ENCODE assay signal across 1 cellular context in the genomic region with DNA sequence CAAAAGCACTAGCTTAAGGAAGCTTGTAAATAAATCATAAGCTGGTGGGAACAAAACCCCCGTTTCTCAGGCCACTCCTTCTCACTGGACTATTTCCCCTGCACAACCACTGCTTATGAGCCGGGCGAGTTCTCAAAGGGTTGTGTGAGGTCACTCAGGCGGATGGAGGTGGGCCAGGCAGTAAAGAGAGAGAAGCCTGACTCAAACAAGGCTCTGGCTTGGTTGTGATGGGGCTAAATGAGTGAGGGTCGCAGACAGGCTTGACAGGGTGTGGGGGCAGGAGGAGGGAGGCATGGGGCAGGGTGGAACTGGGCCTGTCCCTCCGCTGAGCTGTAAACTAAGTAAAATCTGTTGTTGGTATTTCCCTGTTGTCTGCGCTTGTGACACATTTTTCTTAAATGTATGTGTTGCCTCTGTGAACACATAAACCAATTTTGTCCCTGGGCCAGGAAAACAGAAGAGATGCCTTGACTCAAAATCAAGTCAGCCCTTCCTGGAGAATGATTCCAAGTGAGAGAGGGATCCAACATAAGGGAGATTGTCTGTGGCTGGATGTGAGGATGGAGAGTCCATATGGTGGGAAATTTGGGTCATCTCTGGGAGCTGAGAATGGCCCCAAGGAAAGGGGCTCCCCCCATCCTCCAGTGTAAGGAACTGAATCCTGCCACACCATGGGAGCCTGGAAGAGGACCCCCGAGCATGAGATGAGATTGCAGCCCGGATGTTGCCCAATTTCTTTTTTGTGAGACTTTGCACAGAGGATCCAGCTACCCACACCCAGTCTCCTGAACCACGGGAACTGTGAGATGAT.
TF ChIP-seq lines count a peak whose summit lies in the region.

No MANE protein-coding gene starts in this region.

TF ChIP-seq in HepG2, 621 proteins besides CTCF, POLR2A, EP300 and RAD21 (continued from another document and continues in another):
- TF ChIP-seq, protein P1, sequence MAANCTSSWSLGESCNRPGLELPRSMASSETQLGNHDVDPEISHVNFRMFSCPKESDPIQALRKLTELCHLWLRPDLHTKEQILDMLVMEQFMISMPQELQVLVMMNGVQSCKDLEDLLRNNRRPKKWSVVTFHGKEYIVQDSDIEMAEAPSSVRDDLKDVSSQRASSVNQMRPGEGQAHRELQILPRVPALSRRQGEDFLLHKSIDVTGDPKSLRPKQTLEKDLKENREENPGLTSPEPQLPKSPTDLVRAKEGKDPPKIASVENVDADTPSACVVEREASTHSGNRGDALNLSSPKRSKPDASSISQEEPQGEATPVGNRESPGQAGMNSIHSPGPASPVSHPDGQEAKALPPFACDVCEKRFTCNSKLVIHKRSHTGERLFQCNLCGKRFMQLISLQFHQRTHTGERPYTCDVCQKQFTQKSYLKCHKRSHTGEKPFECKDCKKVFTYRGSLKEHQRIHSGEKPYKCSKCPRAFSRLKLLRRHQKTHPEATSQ (CRISPR knock-in tag; IDR thresholded peaks at IDR 0.05; ENCODE audit: borderline replicate concordance): no peak
- TF ChIP-seq RARA (CRISPR knock-in tag; IDR thresholded peaks at IDR 0.05) (0 out of 2 replicates have a peak, but pooled peaks have one; percentile 40), MXD3 (CRISPR knock-in tag; IDR thresholded peaks at IDR 0.05) (no peak), CERS6 (CRISPR knock-in tag; IDR thresholded peaks at IDR 0.05) (no peak), HNF4A (CRISPR knock-in tag; IDR thresholded peaks at IDR 0.05) (peak; percentile 45; the same call in 1 of the 2 replicates), ELF1 (CRISPR knock-in tag; IDR thresholded peaks at IDR 0.05) (no peak; the same call in 1 of the 2 replicates), ZNF687 (CRISPR knock-in tag; IDR thresholded peaks at IDR 0.05) (peak; percentile 53), RXRA (CRISPR knock-in tag; IDR thresholded peaks at IDR 0.05) (peak; percentile 85; the same call in 1 of the 2 replicates), GATA4 (IDR thresholded peaks at IDR 0.05; ENCODE audit: borderline replicate concordance, low read depth) (no peak), ZNF792 (CRISPR knock-in tag; IDR thresholded peaks at IDR 0.05) (no peak), ZNF619 (CRISPR knock-in tag; IDR thresholded peaks at IDR 0.05) (0 out of 2 replicates have a peak, but pooled peaks have one; percentile 65), ZNF512 (CRISPR knock-in tag; IDR thresholded peaks at IDR 0.05) (no peak), PRDM10 (CRISPR knock-in tag; IDR thresholded peaks at IDR 0.05; ENCODE audit: low read depth) (no peak), EEA1 (CRISPR knock-in tag; IDR thresholded peaks at IDR 0.05; ENCODE audit: borderline replicate concordance) (no peak), TRIM24 (CRISPR knock-in tag; IDR thresholded peaks at IDR 0.05) (0 out of 2 replicates have a peak, but pooled peaks have one; percentile 35), MLX (CRISPR knock-in tag; IDR thresholded peaks at IDR 0.05) (no peak), ZNF343 (CRISPR knock-in tag; IDR thresholded peaks at IDR 0.05) (no peak), IRF2 (CRISPR knock-in tag; IDR thresholded peaks at IDR 0.05) (no peak), ATF4 (CRISPR knock-in tag; IDR thresholded peaks at IDR 0.05) (no peak), ZNF598 (CRISPR knock-in tag; IDR thresholded peaks at IDR 0.05; ENCODE audit: borderline replicate concordance) (0 out of 2 replicates have a peak, but pooled peaks have one; percentile 27), CHCHD3 (CRISPR knock-in tag; IDR thresholded peaks at IDR 0.05) (no peak), ZMYM3 (CRISPR knock-in tag; IDR thresholded peaks at IDR 0.05) (peak; percentile 56; the same call in 1 of the 2 replicates), BCL6 (CRISPR knock-in tag; IDR thresholded peaks at IDR 0.05) (no peak), ZNF230 (CRISPR knock-in tag; IDR thresholded peaks at IDR 0.05) (0 out of 2 replicates have a peak, but pooled peaks have one; percentile 36), ZFY (CRISPR knock-in tag; IDR thresholded peaks at IDR 0.05) (0 out of 2 replicates have a peak, but pooled peaks have one; percentile 23), HNRNPLL (IDR thresholded peaks at IDR 0.05; ENCODE audit: low read depth, low read length, poor library complexity, severe bottlenecking) (no peak), ZSCAN20 (CRISPR knock-in tag; IDR thresholded peaks at IDR 0.05; ENCODE audit: borderline replicate concordance) (no peak), REPIN1 (CRISPR knock-in tag; IDR thresholded peaks at IDR 0.05; ENCODE audit: borderline replicate concordance, low read depth) (no peak), ZNF607 (CRISPR knock-in tag; IDR thresholded peaks at IDR 0.05; ENCODE audit: borderline replicate concordance) (no peak), TBX3 (IDR thresholded peaks at IDR 0.05; ENCODE audit: borderline replicate concordance) (no peak)
- TF ChIP-seq, protein P2, sequence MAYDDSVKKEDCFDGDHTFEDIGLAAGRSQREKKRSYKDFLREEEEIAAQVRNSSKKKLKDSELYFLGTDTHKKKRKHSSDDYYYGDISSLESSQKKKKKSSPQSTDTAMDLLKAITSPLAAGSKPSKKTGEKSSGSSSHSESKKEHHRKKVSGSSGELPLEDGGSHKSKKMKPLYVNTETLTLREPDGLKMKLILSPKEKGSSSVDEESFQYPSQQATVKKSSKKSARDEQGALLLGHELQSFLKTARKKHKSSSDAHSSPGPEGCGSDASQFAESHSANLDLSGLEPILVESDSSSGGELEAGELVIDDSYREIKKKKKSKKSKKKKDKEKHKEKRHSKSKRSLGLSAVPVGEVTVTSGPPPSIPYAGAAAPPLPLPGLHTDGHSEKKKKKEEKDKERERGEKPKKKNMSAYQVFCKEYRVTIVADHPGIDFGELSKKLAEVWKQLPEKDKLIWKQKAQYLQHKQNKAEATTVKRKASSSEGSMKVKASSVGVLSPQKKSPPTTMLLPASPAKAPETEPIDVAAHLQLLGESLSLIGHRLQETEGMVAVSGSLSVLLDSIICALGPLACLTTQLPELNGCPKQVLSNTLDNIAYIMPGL (CRISPR knock-in tag; IDR thresholded peaks at IDR 0.05; ENCODE audit: borderline replicate concordance in 1 of 2, low read depth in 1 of 2): 0 out of 4 replicates have a peak, but pooled peaks of 1 of the 2 experiments have one; percentile 22
- TF ChIP-seq, protein P3, sequence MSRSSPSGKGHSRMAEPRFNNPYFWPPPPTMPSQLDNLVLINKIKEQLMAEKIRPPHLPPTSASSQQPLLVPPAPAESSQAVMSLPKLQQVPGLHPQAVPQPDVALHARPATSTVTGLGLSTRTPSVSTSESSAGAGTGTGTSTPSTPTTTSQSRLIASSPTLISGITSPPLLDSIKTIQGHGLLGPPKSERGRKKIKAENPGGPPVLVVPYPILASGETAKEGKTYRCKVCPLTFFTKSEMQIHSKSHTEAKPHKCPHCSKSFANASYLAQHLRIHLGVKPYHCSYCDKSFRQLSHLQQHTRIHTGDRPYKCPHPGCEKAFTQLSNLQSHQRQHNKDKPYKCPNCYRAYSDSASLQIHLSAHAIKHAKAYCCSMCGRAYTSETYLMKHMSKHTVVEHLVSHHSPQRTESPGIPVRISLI (CRISPR knock-in tag; IDR thresholded peaks at IDR 0.05; ENCODE audit: borderline replicate concordance): 0 out of 2 replicates have a peak, but pooled peaks have one; percentile 41
